Comparison of ENCODE assay signal across 8 cellular contexts in the genomic region with DNA sequence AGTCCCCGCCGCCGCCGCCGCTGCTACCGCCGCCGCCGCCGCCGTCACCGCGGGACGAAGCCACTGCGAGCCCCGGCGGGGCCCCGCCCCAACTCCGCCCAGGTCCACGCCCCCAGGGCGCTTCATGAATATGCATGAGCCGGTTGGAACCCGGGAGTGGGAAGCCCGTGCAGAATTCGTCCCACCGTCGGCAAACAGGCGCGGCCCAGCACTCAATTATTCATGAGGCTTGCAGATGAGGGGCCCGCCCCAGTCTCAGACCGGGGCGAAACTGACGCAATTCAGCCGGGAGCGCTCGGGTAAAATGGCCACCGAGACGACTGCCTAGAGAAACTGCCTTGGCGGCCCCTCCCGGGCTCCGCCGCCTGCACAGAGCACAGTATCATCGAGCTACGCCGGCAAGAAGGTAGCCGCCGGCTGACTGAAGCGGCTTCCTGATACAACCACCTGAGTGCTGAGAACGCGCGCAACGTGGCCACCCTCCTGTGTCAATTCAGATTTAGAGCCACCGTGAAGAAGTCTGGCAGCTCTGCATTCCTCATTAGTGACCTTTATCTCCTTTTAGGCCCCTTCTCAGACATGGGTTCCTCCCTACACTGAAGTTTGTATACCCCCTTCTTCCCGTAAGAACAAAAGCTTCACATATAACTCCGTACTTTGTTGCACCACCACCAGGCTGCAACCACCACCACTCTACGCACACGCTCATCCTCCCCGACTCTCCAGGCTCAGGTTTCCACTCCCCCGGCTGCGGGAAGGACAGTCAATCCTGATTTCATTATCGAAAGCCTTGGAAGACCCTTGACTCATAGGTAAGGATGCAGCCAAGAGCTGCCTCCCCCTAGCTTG. TPM values are rescaled to one million over a fixed set of nuclear protein-coding genes. Genes with fewer than 3 reads are reported as not detected.
DNase-seq lines count a peak whose midpoint lies in the region; ATAC-seq, FAIRE-seq and TF ChIP-seq lines count a peak whose summit lies in the region.

TSS of gene TNKS1BP1 (minus strand) at position 67 of the 849 bp plus-strand sequence. CDS start 3,067 bp downstream, outside the sequence.

- peak within 1 kb of the TSS; percentile 98 for H3K27ac ChIP-seq in colonic mucosa

- H3K36me3 ChIP-seq in BE2C (peaks cover 35% of the 10 kb centered on the region), colonic mucosa (peaks cover 10% of the 10 kb centered on the region)

- DNase-seq in BE2C (peak; percentile 92), GM19239 (ENCODE audit: insufficient read length, low spot score) (peak; percentile 91), NCI-H524 (lab: John Stamatoyannopoulos, UW) (peak; percentile 80 to 96), colonic mucosa (peak; percentile 98), kidney tubule cell (ENCODE audit: low spot score) (peak; percentile 96)
- peak; percentile 96 for DNase-seq in activated CD4-positive, alpha-beta T cell treated with anti-CD3 and anti-CD28 coated beads, Interleukin-2, amount 10 ng/mL, durations not matched to agents 24 days and 14 days
- peak; percentile 66 to 91 for DNase-seq in stimulated activated CD4-positive, alpha-beta T cell treated with anti-CD3 and anti-CD28 coated beads, Interleukin-1b, Interleukin-23, amount 100 ng/mL, for 1 hour (ENCODE audit: low read depth in 2 of 2)

- H3K27me3 ChIP-seq in BE2C (no peaks in the 10 kb centered on the region), colonic mucosa (no peaks in the 10 kb centered on the region)

- H3K27me3 Mint-ChIP-seq in activated CD4-positive, alpha-beta T cell treated with anti-CD3 and anti-CD28 coated beads, Interleukin-2, amount 10 ng/mL, durations not matched to agents 24 days and 14 days = no peaks in the 10 kb centered on the region

- peaks cover 45% of the 10 kb centered on the region for H3K4me1 Mint-ChIP-seq in activated CD4-positive, alpha-beta T cell treated with anti-CD3 and anti-CD28 coated beads, Interleukin-2, amount 10 ng/mL, durations not matched to agents 24 days and 14 days

- peak within 1 kb of the TSS; percentile 86 to 93 for H3K9ac ChIP-seq in colonic mucosa (ENCODE audit: low read depth in 2 of 2, low read length in 2 of 2)

- H3K4me3 Mint-ChIP-seq in activated CD4-positive, alpha-beta T cell treated with anti-CD3 and anti-CD28 coated beads, Interleukin-2, amount 10 ng/mL, durations not matched to agents 24 days and 14 days = peak within 1 kb of the TSS; percentile 83

- H3K27ac Mint-ChIP-seq in activated CD4-positive, alpha-beta T cell treated with anti-CD3 and anti-CD28 coated beads, Interleukin-2, amount 10 ng/mL, durations not matched to agents 24 days and 14 days = peak within 1 kb of the TSS; percentile 93

- H3K4me3 ChIP-seq in BE2C (ENCODE audit: low read depth, low read length) (peak within 1 kb of the TSS; percentile 73), colonic mucosa (peak within 1 kb of the TSS; percentile 74)

- peak; percentile 86 for ATAC-seq in HG03442 (IDR thresholded peaks at IDR 0.05; ENCODE audit: unreplicated experiment)

- peaks cover 8% of the 10 kb centered on the region; the same call in 1 of the 2 replicates for H3K4me1 ChIP-seq in BE2C
- H3K4me1 ChIP-seq in colonic mucosa = peaks cover 3% of the 10 kb centered on the region

- peak; percentile 88 for FAIRE-seq in GM19239 (lab: Jason Lieb, UNC)

- H3K9me3 Mint-ChIP-seq in activated CD4-positive, alpha-beta T cell treated with anti-CD3 and anti-CD28 coated beads, Interleukin-2, amount 10 ng/mL, durations not matched to agents 24 days and 14 days = no peaks in the 10 kb centered on the region

- intact Hi-C loops in activated CD4-positive, alpha-beta T cell treated with anti-CD3 and anti-CD28 coated beads, Interleukin-2, amount 10 ng/mL, durations not matched to agents 24 days and 14 days (cut with micrococcal nuclease) = loop anchor here (1.0 kb wide), 3 partner anchors 10 to 99 kb away; partner anchors contain the start of gene SSRP1
- intact Hi-C loops in colonic mucosa (cut with DNase I) = no loop called here

- H3K36me3 Mint-ChIP-seq in activated CD4-positive, alpha-beta T cell treated with anti-CD3 and anti-CD28 coated beads, Interleukin-2, amount 10 ng/mL, durations not matched to agents 24 days and 14 days (ENCODE audit: low read depth) = peaks cover 53% of the 10 kb centered on the region

- no peaks in the 10 kb centered on the region for H3K9me3 ChIP-seq in BE2C
- no peaks in the 10 kb centered on the region for H3K9me3 ChIP-seq in colonic mucosa

- no peak for TF ChIP-seq CTCF in BE2C (IDR thresholded peaks at IDR 0.05; ENCODE audit: low read depth, low read length)
- no peak for TF ChIP-seq CTCF in colonic mucosa (IDR thresholded peaks at IDR 0.05)

RNA-seq across cellular contexts. Expression of gene TNKS1BP1, which starts in this region (rescaled TPM):
- polyA plus RNA-seq in BE2C (2012; ENCODE audit: insufficient read depth, insufficient read length, low read depth) = 85.1 TPM
- total RNA-seq in activated CD4-positive, alpha-beta T cell treated with anti-CD3 and anti-CD28 coated beads, Interleukin-2, amount 10 ng/mL, durations not matched to agents 24 days and 14 days = 23.7 and 24.2 TPM in 2 replicates
- total RNA-seq in colonic mucosa = 100 to 1,000 TPM; 113 to 117 TPM

Comparison
In these comparisons a context has a peak if more than half of its experiments do, and no peak if none do; other contexts are left out.
1. Peak in every context shown above with its lines: DNase-seq, ATAC-seq, H3K4me3 ChIP-seq and H3K27ac ChIP-seq.